24 cellular contexts compared by ENCODE assay signal in the genomic region with DNA sequence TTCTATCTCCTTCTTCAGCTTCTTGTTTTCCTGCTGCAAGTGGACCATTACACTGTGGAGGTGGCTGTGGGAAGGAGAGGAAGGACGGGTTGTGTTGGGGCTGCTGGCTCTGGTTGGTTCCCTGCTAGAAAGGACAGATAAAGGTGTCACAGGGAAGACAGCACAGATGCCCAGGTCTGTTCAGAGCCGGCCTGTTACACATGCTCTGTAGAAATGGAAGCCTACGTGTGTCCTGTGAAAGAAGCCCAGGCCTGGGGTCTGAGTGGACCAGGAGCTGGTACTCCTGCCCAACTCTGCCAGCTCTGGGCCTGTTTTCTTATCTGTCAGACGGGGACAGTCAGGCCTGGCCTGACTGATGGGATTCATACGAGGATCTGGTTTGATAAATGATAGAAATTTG. TPM values are rescaled to one million over a fixed set of nuclear protein-coding genes. Genes with fewer than 3 reads are reported as not detected.
A peak's percentile ranks its signal among the peaks of the same experiment; 100 is the strongest.
DNase-seq lines count a peak whose midpoint lies in the region; ATAC-seq, FAIRE-seq and TF ChIP-seq lines count a peak whose summit lies in the region.
"Had no signal": no experiment of that assay in that cellular context is flagged by ENCODE, and none has a peak within 500 bp of the region (broad histone marks: within the 10 kb centered on the region; RNA-seq: fewer than 3 reads in every experiment).

No MANE protein-coding gene starts in this region.

- TF ChIP-seq POLR2A in vagina (IDR thresholded peaks at IDR 0.05): no peak

- H3K36me3 Mint-ChIP-seq in T-helper 17 cell (ENCODE audit: low read depth) (no peaks in the 10 kb centered on the region), osteocyte (ENCODE audit: unreplicated experiment) (no peaks in the 10 kb centered on the region), natural killer cell (no peaks in the 10 kb centered on the region)
- H3K36me3 Mint-ChIP-seq: CD4-positive, CD25-positive, alpha-beta regulatory T cell; CD8-positive, alpha-beta T cell had no signal

- no peak overlapping the region for H3K27ac ChIP-seq in right atrium auricular region
- H3K27ac ChIP-seq in left ventricle myocardium inferior (replicated peaks): no peak overlapping the region
- H3K27ac ChIP-seq in vagina: no peak overlapping the region
- H3K27ac ChIP-seq: BLaER1, C4-2B had no signal

- peaks cover 0 to 5% of the 10 kb centered on the region in 2 donors for H3K4me1 ChIP-seq in right atrium auricular region
- peaks cover 3% of the 10 kb centered on the region for H3K4me1 ChIP-seq in left ventricle myocardium inferior
- no peaks in the 10 kb centered on the region for H3K4me1 ChIP-seq in vagina

- no peak for FAIRE-seq in RCC 7860 (lab: Jason Lieb, UNC)
- FAIRE-seq: GM12891, H54 had no signal

- DNase-seq in right atrium auricular region (ENCODE audit: low spot score) (peak; percentile 30), left ventricle myocardium inferior (no peak), T-helper 17 cell (no peak), osteocyte (ENCODE audit: extremely low spot score, unreplicated experiment) (peak; percentile 72), vagina (ENCODE audit: extremely low spot score in 2 of 2) (peak; percentile 82 to 86), A172 (ENCODE audit: low spot score) (no peak), RCC 7860 (ENCODE audit: low spot score) (no peak), natural killer cell (no peak)
- DNase-seq: 8988T; Calu3; CD4-positive, CD25-positive, alpha-beta regulatory T cell; DMS53; DMS79 treated with DMSO at 0.1 percent for 48 hours; GF-D8; GOT3; HCEC 1CT had no signal

- intact Hi-C loops in left ventricle myocardium inferior (cut with micrococcal nuclease): no loop called here
- intact Hi-C loops in vagina (cut with DNase I): no loop called here
- intact Hi-C loops in natural killer cell (cut with micrococcal nuclease): no loop called here

- TF ChIP-seq CTCF in right atrium auricular region (IDR thresholded peaks at IDR 0.05) (no peak), left ventricle myocardium inferior (IDR thresholded peaks at IDR 0.05; ENCODE audit: borderline replicate concordance) (no peak), osteocyte (IDR thresholded peaks at IDR 0.05) (no peak), vagina (IDR thresholded peaks at IDR 0.05) (no peak), natural killer cell (IDR thresholded peaks at IDR 0.05) (no peak)

- H3K36me3 ChIP-seq in right atrium auricular region (no peaks in the 10 kb centered on the region), left ventricle myocardium inferior (no peaks in the 10 kb centered on the region), vagina (no peaks in the 10 kb centered on the region)
- H3K36me3 ChIP-seq: BLaER1 had no signal

- H3K4me3 Mint-ChIP-seq in T-helper 17 cell: no peak overlapping the region
- no peak overlapping the region for H3K4me3 Mint-ChIP-seq in osteocyte (ENCODE audit: unreplicated experiment)
- no peak overlapping the region for H3K4me3 Mint-ChIP-seq in natural killer cell
- H3K4me3 Mint-ChIP-seq: CD4-positive, CD25-positive, alpha-beta regulatory T cell; CD8-positive, alpha-beta T cell had no signal

- H3K9me3 ChIP-seq in right atrium auricular region: no peaks in the 10 kb centered on the region
- H3K9me3 ChIP-seq in left ventricle myocardium inferior (replicated peaks): peaks cover 7% of the 10 kb centered on the region
- H3K9me3 ChIP-seq in T-helper 17 cell (ENCODE audit: control insufficient read depth, low read length, poor library complexity, severe bottlenecking): no peaks in the 10 kb centered on the region
- H3K9me3 ChIP-seq in vagina: no peaks in the 10 kb centered on the region
- H3K9me3 ChIP-seq: BLaER1 had no signal

- ATAC-seq in T-helper 17 cell: no peak
- no peak for ATAC-seq in natural killer cell
- ATAC-seq: CD8-positive, alpha-beta T cell had no signal

- H3K27me3 Mint-ChIP-seq in T-helper 17 cell (no peaks in the 10 kb centered on the region), osteocyte (ENCODE audit: unreplicated experiment) (no peaks in the 10 kb centered on the region), natural killer cell (ENCODE audit: low read depth in 2 of 2) (no peaks in the 10 kb centered on the region)
- H3K27me3 Mint-ChIP-seq: CD4-positive, CD25-positive, alpha-beta regulatory T cell had no signal

- H3K4me3 ChIP-seq in right atrium auricular region (no peak overlapping the region), left ventricle myocardium inferior (no peak overlapping the region), vagina (no peak overlapping the region)
- H3K4me3 ChIP-seq: BLaER1 had no signal

- H3K4me1 Mint-ChIP-seq in T-helper 17 cell: peaks cover 4% of the 10 kb centered on the region
- H3K4me1 Mint-ChIP-seq in osteocyte (ENCODE audit: unreplicated experiment): peaks cover under 1% of the 10 kb centered on the region
- no peaks in the 10 kb centered on the region for H3K4me1 Mint-ChIP-seq in natural killer cell

- H3K27ac Mint-ChIP-seq in T-helper 17 cell: peak overlapping the region; percentile 61
- H3K27ac Mint-ChIP-seq in osteocyte (ENCODE audit: unreplicated experiment): no peak overlapping the region
- no peak overlapping the region for H3K27ac Mint-ChIP-seq in natural killer cell
- H3K27ac Mint-ChIP-seq: CD8-positive, alpha-beta T cell had no signal

- peaks cover 3% of the 10 kb centered on the region for H3K9me3 Mint-ChIP-seq in osteocyte (ENCODE audit: unreplicated experiment)
- H3K9me3 Mint-ChIP-seq in natural killer cell: no peaks in the 10 kb centered on the region
- H3K9me3 Mint-ChIP-seq: CD4-positive, CD25-positive, alpha-beta regulatory T cell; CD8-positive, alpha-beta T cell had no signal

- H3K27me3 ChIP-seq in right atrium auricular region (no peaks in the 10 kb centered on the region), left ventricle myocardium inferior (ENCODE audit: low read depth) (no peaks in the 10 kb centered on the region), vagina (no peaks in the 10 kb centered on the region)
- H3K27me3 ChIP-seq: BLaER1 had no signal

RNA-seq across cellular contexts. Expression of gene DHX38, which starts 26.4 kb away (rescaled TPM):
- total RNA-seq in right atrium auricular region (10 to 100 TPM; 34.4 to 41.6 TPM), left ventricle myocardium inferior (38.7 TPM), T-helper 17 cell (100 to 1,000 TPM in 1 of 2 donors, 10 to 100 TPM in 1; 93.5 to 122 TPM), osteocyte (57.0 and 59.3 TPM in 2 replicates), vagina (54.8 TPM), natural killer cell (100 to 1,000 TPM; 120 to 124 (median 120) TPM)
- total RNA-seq in A172 (2014; rRNA removed; shearing (Covaris generic)): 42.1 and 47.2 TPM in 2 replicates

RNA-seq across cellular contexts. Expression of gene TXNL4B, which starts 26.6 kb away (rescaled TPM):
- total RNA-seq in right atrium auricular region (1 to 10 TPM; 3.9 to 7.0 TPM), left ventricle myocardium inferior (6.7 TPM), T-helper 17 cell (10 to 100 TPM; 11.3 to 14.0 TPM), osteocyte (10.0 and 11.5 TPM in 2 replicates), vagina (12.5 TPM), natural killer cell (10 to 100 TPM; 12.1 to 13.8 (median 13.6) TPM)
- total RNA-seq in A172 (2014; rRNA removed; shearing (Covaris generic)): 9.2 and 12.0 TPM in 2 replicates

RNA-seq across cellular contexts. Expression of gene PMFBP1, which starts 51.9 kb away (rescaled TPM):
- total RNA-seq in right atrium auricular region: 1 to 10 TPM in 1 of 2 donors, not detected in 1; 2.0 TPM
- total RNA-seq in left ventricle myocardium inferior: 0.05 TPM
- 1 to 10 TPM; 1.6 to 3.4 TPM for total RNA-seq in T-helper 17 cell
- 2.2 and 2.8 TPM in 2 replicates for total RNA-seq in osteocyte
- total RNA-seq in vagina: not detected
- total RNA-seq in A172 (2014; rRNA removed; shearing (Covaris generic)): 1.7 and 1.8 TPM in 2 replicates
- 1 to 10 TPM in 1 of 3 donors, under 1 TPM in 2; 0.68 to 1.2 (median 0.99) TPM for total RNA-seq in natural killer cell

RNA-seq across cellular contexts. Expression of gene HPR, which starts 57.0 kb away (rescaled TPM):
- 10 to 100 TPM; 16.1 to 25.4 TPM for total RNA-seq in right atrium auricular region
- 67.8 TPM for total RNA-seq in left ventricle myocardium inferior
- total RNA-seq in T-helper 17 cell: not detected
- not detected in 2 replicates for total RNA-seq in osteocyte
- total RNA-seq in vagina: 1.7 TPM
- total RNA-seq in A172 (2014; rRNA removed; shearing (Covaris generic)): 0.19 TPM in 1 of 2 replicates, not detected in the other
- not detected for total RNA-seq in natural killer cell
- total RNA-seq: A673; Calu3; CD4-positive, CD25-positive, alpha-beta regulatory T cell; CD8-positive, alpha-beta T cell; Daoy; G401 had no signal

Comparison
In these comparisons a context has a peak if more than half of its experiments do, and no peak if none do; other contexts are left out.
1. DNase-seq: peak in right atrium auricular region (single experiment), osteocyte (single experiment) and vagina (2 of 2); none in left ventricle myocardium inferior (single experiment), T-helper 17 cell (0 of 3), A172 (single experiment), RCC 7860 (single experiment) and natural killer cell (single experiment).